In genomic region chr4:103067841-103068547, GRCh38 we compare ENCODE assay signal across 2 cellular contexts.
TF ChIP-seq lines count a peak whose summit lies in the region.

No MANE protein-coding gene starts in this region.

TF ChIP-seq in liver, 16 proteins besides CTCF, POLR2A, EP300 and RAD21:
- TF ChIP-seq SP1 (IDR thresholded peaks at IDR 0.05): no peak
- no peak for TF ChIP-seq ZBTB33 (IDR thresholded peaks at IDR 0.05)
- no peak for TF ChIP-seq TAF1 (conservative IDR thresholded peaks at IDR 0.05)
- peak in 1 of 2 donors; percentile 11 for TF ChIP-seq JUND (IDR thresholded peaks at IDR 0.05)
- no peak for TF ChIP-seq ATF3 (IDR thresholded peaks at IDR 0.05)
- no peak for TF ChIP-seq MAX (IDR thresholded peaks at IDR 0.05)

TF ChIP-seq in HepG2, 621 proteins besides CTCF, POLR2A, EP300 and RAD21:
- TF ChIP-seq ATF7-NPFF (CRISPR knock-in tag; IDR thresholded peaks at IDR 0.05; ENCODE audit: low read depth) (no peak), BHLHE40 (IDR thresholded peaks at IDR 0.05; ENCODE audit: low read length) (no peak), PHF8 (CRISPR knock-in tag; IDR thresholded peaks at IDR 0.05) (no peak), SUZ12 (IDR thresholded peaks at IDR 0.05; ENCODE audit: low read depth, low read length) (no peak), SOX5 (CRISPR knock-in tag; IDR thresholded peaks at IDR 0.05; ENCODE audit: borderline replicate concordance) (no peak), PRDM15 (CRISPR knock-in tag; IDR thresholded peaks at IDR 0.05) (no peak), CREM (IDR thresholded peaks at IDR 0.05) (no peak), CREM (CRISPR knock-in tag; IDR thresholded peaks at IDR 0.05) (no peak)
- TF ChIP-seq, protein P1, sequence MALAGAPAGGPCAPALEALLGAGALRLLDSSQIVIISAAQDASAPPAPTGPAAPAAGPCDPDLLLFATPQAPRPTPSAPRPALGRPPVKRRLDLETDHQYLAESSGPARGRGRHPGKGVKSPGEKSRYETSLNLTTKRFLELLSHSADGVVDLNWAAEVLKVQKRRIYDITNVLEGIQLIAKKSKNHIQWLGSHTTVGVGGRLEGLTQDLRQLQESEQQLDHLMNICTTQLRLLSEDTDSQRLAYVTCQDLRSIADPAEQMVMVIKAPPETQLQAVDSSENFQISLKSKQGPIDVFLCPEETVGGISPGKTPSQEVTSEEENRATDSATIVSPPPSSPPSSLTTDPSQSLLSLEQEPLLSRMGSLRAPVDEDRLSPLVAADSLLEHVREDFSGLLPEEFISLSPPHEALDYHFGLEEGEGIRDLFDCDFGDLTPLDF (CRISPR knock-in tag; IDR thresholded peaks at IDR 0.05): no peak
